1 cellular context compared by ENCODE assay signal in the genomic region with DNA sequence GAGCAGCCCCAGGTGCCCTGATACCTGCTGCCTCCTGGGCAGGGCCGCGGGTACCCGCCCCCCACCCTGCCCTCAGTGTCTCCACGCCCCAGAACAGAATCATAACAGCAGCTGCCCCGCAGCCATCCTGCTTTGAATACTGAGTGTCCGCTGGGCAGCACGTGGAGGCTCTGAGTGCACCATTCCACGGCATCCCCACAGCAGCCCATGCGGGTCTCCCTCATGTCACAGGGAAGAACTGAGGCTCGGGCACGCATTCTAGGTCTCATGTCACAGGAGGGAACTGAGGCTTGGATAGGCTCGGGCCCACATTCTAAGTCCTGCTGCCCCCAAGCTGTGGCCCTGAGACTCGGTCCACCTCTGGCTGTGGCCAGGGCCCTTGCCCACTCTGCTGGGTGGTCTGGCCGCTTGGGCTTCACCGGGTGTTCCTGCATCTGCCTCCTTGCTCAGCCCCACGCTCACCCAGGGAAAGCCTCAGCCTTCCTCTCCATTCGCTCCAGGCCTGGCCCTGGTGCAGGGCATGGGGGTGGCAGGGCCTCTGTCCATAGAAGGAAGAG.
TF ChIP-seq lines count a peak whose summit lies in the region.

No MANE protein-coding gene starts in this region.

TF ChIP-seq in IMR-90, 13 proteins besides CTCF, POLR2A, EP300 and RAD21 (continued from another document):
- TF ChIP-seq, protein P1, sequence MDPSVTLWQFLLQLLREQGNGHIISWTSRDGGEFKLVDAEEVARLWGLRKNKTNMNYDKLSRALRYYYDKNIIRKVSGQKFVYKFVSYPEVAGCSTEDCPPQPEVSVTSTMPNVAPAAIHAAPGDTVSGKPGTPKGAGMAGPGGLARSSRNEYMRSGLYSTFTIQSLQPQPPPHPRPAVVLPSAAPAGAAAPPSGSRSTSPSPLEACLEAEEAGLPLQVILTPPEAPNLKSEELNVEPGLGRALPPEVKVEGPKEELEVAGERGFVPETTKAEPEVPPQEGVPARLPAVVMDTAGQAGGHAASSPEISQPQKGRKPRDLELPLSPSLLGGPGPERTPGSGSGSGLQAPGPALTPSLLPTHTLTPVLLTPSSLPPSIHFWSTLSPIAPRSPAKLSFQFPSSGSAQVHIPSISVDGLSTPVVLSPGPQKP (IDR thresholded peaks at IDR 0.05; ENCODE audit: borderline replicate concordance, low read depth, low read length), result no peak
- TF ChIP-seq MAZ (IDR thresholded peaks at IDR 0.05; ENCODE audit: borderline replicate concordance, low read depth, low read length) (no peak), MXI1 (IDR thresholded peaks at IDR 0.05; ENCODE audit: borderline replicate concordance, low read depth, low read length) (no peak), NFE2L2 (IDR thresholded peaks at IDR 0.05; ENCODE audit: low read depth, low read length) (no peak), CEBPB (IDR thresholded peaks at IDR 0.05; ENCODE audit: low read depth, low read length) (no peak), USF2 (IDR thresholded peaks at IDR 0.05; ENCODE audit: low read depth, low read length) (no peak), RFX5 (IDR thresholded peaks at IDR 0.05; ENCODE audit: low read depth, low read length) (no peak)
